ENCODE assay signal across 23 cellular contexts in the genomic region with DNA sequence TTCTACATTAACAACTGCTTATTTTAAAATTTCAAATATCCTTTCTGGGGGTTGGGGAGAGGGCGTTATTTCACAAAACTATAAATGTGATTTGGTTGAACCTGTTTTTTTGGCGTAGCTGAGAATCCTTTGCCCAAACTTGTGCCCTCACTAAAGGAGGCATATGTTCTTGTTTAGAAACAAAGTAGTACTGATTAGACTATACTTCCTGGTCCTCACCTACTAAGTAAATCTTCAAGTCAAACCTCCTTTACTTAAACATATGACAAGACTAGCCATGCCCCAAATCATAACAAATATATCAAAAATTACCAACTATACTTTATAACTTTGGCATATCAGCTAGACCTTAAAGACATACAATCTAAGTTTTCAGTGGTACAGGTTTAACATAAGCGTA.
"Had no signal": no experiment of that assay in that cellular context is flagged by ENCODE, and none has a peak within 500 bp of the region (broad histone marks: within the 10 kb centered on the region; RNA-seq: fewer than 3 reads in every experiment).

No MANE protein-coding gene starts in this region.

- H3K4me3 Mint-ChIP-seq: activated CD4-positive, alpha-beta memory T cell treated with anti-CD3 and anti-CD28 coated beads, Interleukin-2, amount 10 ng/mL, durations not matched to agents 7 days and 5 days; activated CD4-positive, alpha-beta T cell treated with anti-CD3 and anti-CD28 coated beads, Interleukin-2, amount 10 ng/mL, durations not matched to agents 24 days and 14 days; activated naive CD4-positive, alpha-beta T cell treated with anti-CD3 and anti-CD28 coated beads, Interleukin-2, amount 10 ng/mL, durations not matched to agents 7 days and 5 days; natural killer cell; T-helper 1 cell treated with Interleukin-12 subunit alpha and Interleukin-12 subunit beta and Interleukin-4 antibody, amounts not matched to agents 30 μg/mL and 1 μg/mL, for 36 hours had no signal

- H3K27me3 ChIP-seq: cardiac muscle cell, left lung, thyroid gland had no signal

- FAIRE-seq: urothelium cell line had no signal

- H3K4me3 ChIP-seq: cardiac muscle cell, left lung, lung, smooth muscle cell, thyroid gland had no signal

- ATAC-seq: activated CD4-positive, CD25-positive, alpha-beta regulatory T cell treated with anti-CD3 and anti-CD28 coated beads, Interleukin-2, amount 50 U/mL, for 24 hours; left lung; natural killer cell; sciatic nerve had no signal

- H3K4me2 ChIP-seq: smooth muscle cell had no signal

- DNase-seq: activated CD4-positive, alpha-beta memory T cell treated with anti-CD3 and anti-CD28 coated beads, Interleukin-2, amount 10 ng/mL, durations not matched to agents 7 days and 5 days; activated CD4-positive, alpha-beta T cell treated with anti-CD3 and anti-CD28 coated beads, Interleukin-2, amount 10 ng/mL, durations not matched to agents 24 days and 14 days; activated effector memory CD4-positive, alpha-beta T cell treated with anti-CD3 and anti-CD28 coated beads, Interleukin-2, amount 50 U/mL, for 16 hours; activated naive CD4-positive, alpha-beta T cell treated with anti-CD3 and anti-CD28 coated beads, Interleukin-2, amount 10 ng/mL, durations not matched to agents 7 days and 5 days; activated T-cell treated with anti-CD3 and anti-CD28 coated beads for 4 hours; amygdala; foreskin fibroblast; left lung; natural killer cell; stimulated activated CD4-positive, alpha-beta T cell treated with anti-CD3 and anti-CD28 coated beads, Interleukin-2, amount 100 ng/mL, for 48 hours; stimulated activated CD8-positive, alpha-beta memory T cell treated with anti-CD3 and anti-CD28 coated beads, Interleukin-4, amount 100 ng/mL, for 48 hours; stimulated activated naive CD4-positive, alpha-beta T cell; substantia nigra; T1000; thyroid gland had no signal

- H3K9me3 ChIP-seq: left lung, thyroid gland had no signal

- H3K9me3 Mint-ChIP-seq: activated CD4-positive, alpha-beta memory T cell treated with anti-CD3 and anti-CD28 coated beads, Interleukin-2, amount 10 ng/mL, durations not matched to agents 7 days and 5 days; activated CD4-positive, alpha-beta T cell treated with anti-CD3 and anti-CD28 coated beads, Interleukin-2, amount 10 ng/mL, durations not matched to agents 24 days and 14 days; activated naive CD4-positive, alpha-beta T cell treated with anti-CD3 and anti-CD28 coated beads, Interleukin-2, amount 10 ng/mL, durations not matched to agents 7 days and 5 days; natural killer cell; T-helper 1 cell treated with Interleukin-12 subunit alpha and Interleukin-12 subunit beta and Interleukin-4 antibody, amounts not matched to agents 30 μg/mL and 1 μg/mL, for 36 hours had no signal

- H3K27ac Mint-ChIP-seq: activated CD4-positive, alpha-beta memory T cell treated with anti-CD3 and anti-CD28 coated beads, Interleukin-2, amount 10 ng/mL, durations not matched to agents 7 days and 5 days; activated CD4-positive, alpha-beta T cell treated with anti-CD3 and anti-CD28 coated beads, Interleukin-2, amount 10 ng/mL, durations not matched to agents 24 days and 14 days; activated naive CD4-positive, alpha-beta T cell treated with anti-CD3 and anti-CD28 coated beads, Interleukin-2, amount 10 ng/mL, durations not matched to agents 7 days and 5 days; natural killer cell; T-helper 1 cell treated with Interleukin-12 subunit alpha and Interleukin-12 subunit beta and Interleukin-4 antibody, amounts not matched to agents 30 μg/mL and 1 μg/mL, for 36 hours had no signal

- H3K27me3 Mint-ChIP-seq: activated CD4-positive, alpha-beta memory T cell treated with anti-CD3 and anti-CD28 coated beads, Interleukin-2, amount 10 ng/mL, durations not matched to agents 7 days and 5 days; activated CD4-positive, alpha-beta T cell treated with anti-CD3 and anti-CD28 coated beads, Interleukin-2, amount 10 ng/mL, durations not matched to agents 24 days and 14 days; activated naive CD4-positive, alpha-beta T cell treated with anti-CD3 and anti-CD28 coated beads, Interleukin-2, amount 10 ng/mL, durations not matched to agents 7 days and 5 days had no signal

- H3K27ac ChIP-seq: cardiac muscle cell, epithelial cell of prostate, left lung, thyroid gland had no signal

- H3K36me3 Mint-ChIP-seq: natural killer cell had no signal

- H3K36me3 ChIP-seq: cardiac muscle cell, left lung, thyroid gland had no signal
